35 cellular contexts compared by ENCODE assay signal in genomic region chr2:108219688-108220087, GRCh38. TPM values are rescaled to one million over a fixed set of nuclear protein-coding genes. Genes with fewer than 3 reads are reported as not detected.
"Had no signal": no experiment of that assay in that cellular context is flagged by ENCODE, and none has a peak within 500 bp of the region (broad histone marks: within the 10 kb centered on the region; RNA-seq: fewer than 3 reads in every experiment).

No MANE protein-coding gene starts in this region.

- FAIRE-seq: colon, endothelial cell of umbilical vein, islet of Langerhans, TTC549 had no signal

- H3K9me3 ChIP-seq: gastrocnemius medialis had no signal

- ATAC-seq: activated CD4-positive, alpha-beta T cell treated with anti-CD3 and anti-CD28 coated beads for 36 hours; activated T-cell treated with anti-CD3 and anti-CD28 coated beads, Interleukin-2, amount 50 U/mL, for 4 hours; esophagus mucosa; gastrocnemius medialis; heart left ventricle; left colon; naive thymus-derived CD4-positive, alpha-beta T cell; stimulated activated naive CD8-positive, alpha-beta T cell treated with anti-CD3 and anti-CD28 coated beads, Interleukin-15, Interleukin-2, amounts not matched to agents 100 U/mL and 50 U/mL, for 24 hours; WTC11 had no signal

- H3K36me3 ChIP-seq: adrenal gland, ascending aorta, gastrocnemius medialis, heart left ventricle, upper lobe of left lung had no signal

- H3K4me1 ChIP-seq: adrenal gland, gastrocnemius medialis had no signal

- H3K4me3 Mint-ChIP-seq: activated CD4-positive, alpha-beta T cell treated with anti-CD3 and anti-CD28 coated beads for 36 hours; activated naive CD8-positive, alpha-beta T cell; activated T-cell treated with anti-CD3 and anti-CD28 coated beads, Interleukin-2, amount 50 U/mL, for 4 hours; central memory CD8-positive, alpha-beta T cell; naive thymus-derived CD4-positive, alpha-beta T cell; neural crest cell; WTC11 had no signal

- H3K4me3 ChIP-seq: adrenal gland, ascending aorta, gastrocnemius medialis, heart left ventricle, upper lobe of left lung had no signal

- H3K27me3 ChIP-seq: adrenal gland, ascending aorta, gastrocnemius medialis, heart left ventricle, upper lobe of left lung had no signal

- DNase-seq: activated CD4-positive, alpha-beta T cell treated with anti-CD3 and anti-CD28 coated beads for 36 hours; activated CD4-positive, alpha-beta T cell treated with anti-CD3 and anti-CD28 coated beads, Interleukin-2, amount 50 U/mL, for 4 hours; activated CD8-positive, alpha-beta memory T cell treated with anti-CD3 and anti-CD28 coated beads for 24 hours; activated CD8-positive, alpha-beta memory T cell treated with anti-CD3 and anti-CD28 coated beads, Interleukin-2, amount 50 U/mL, for 48 hours; activated naive CD4-positive, alpha-beta T cell; activated T-cell treated with anti-CD3 and anti-CD28 coated beads, Interleukin-2, amount 50 U/mL, for 4 hours; adrenal gland; effector memory CD4-positive, alpha-beta T cell; gastrocnemius medialis; heart left ventricle; left colon; naive thymus-derived CD4-positive, alpha-beta T cell; occipital lobe; retina; stimulated activated CD4-positive, alpha-beta T cell treated with anti-CD3 and anti-CD28 coated beads, Interleukin-4, amount 100 ng/mL, for 24 hours; stimulated activated naive CD8-positive, alpha-beta T cell treated with anti-CD3 and anti-CD28 coated beads, Interleukin-15, Interleukin-2, amounts not matched to agents 100 U/mL and 50 U/mL, for 24 hours; T-helper 1 cell; upper lobe of left lung had no signal

- H3K4me1 Mint-ChIP-seq: activated CD4-positive, alpha-beta T cell treated with anti-CD3 and anti-CD28 coated beads for 36 hours; central memory CD8-positive, alpha-beta T cell; naive thymus-derived CD4-positive, alpha-beta T cell; neural crest cell; WTC11 had no signal

- H3K27ac Mint-ChIP-seq: activated CD4-positive, alpha-beta T cell treated with anti-CD3 and anti-CD28 coated beads for 36 hours; activated naive CD8-positive, alpha-beta T cell; activated T-helper 2 cell treated with anti-CD3 and anti-CD28 coated beads, Interferon-gamma antibody, Interleukin-2, Interleukin-4, amounts not matched to agents 10 μg/mL and 5 μg/mL and 100 μg/mL, durations not matched to agents 14 hours and 24 hours and 36 hours; naive thymus-derived CD4-positive, alpha-beta T cell; WTC11 had no signal

- H3K27ac ChIP-seq: adrenal gland, ascending aorta, gastrocnemius medialis, upper lobe of left lung had no signal

RNA-seq across cellular contexts. Expression of gene SULT1C3, which starts 20.1 kb away (rescaled TPM):
- total RNA-seq: activated CD4-positive, alpha-beta T cell treated with anti-CD3 and anti-CD28 coated beads for 36 hours; activated T-cell treated with anti-CD3 and anti-CD28 coated beads, Interleukin-2, amount 50 U/mL, for 4 hours; activated T-helper 2 cell treated with anti-CD3 and anti-CD28 coated beads, Interferon-gamma antibody, Interleukin-2, Interleukin-4, amounts not matched to agents 10 μg/mL and 5 μg/mL and 100 μg/mL, durations not matched to agents 14 hours and 24 hours and 36 hours; adrenal gland; ascending aorta; dermis microvascular lymphatic vessel endothelial cell; endothelial cell of umbilical vein; gastrocnemius medialis; heart left ventricle; lower leg skin; mesenteric fat pad; naive thymus-derived CD4-positive, alpha-beta T cell; neural crest cell; occipital lobe; posterior vena cava; subcutaneous adipose tissue; upper lobe of left lung; WTC11 had no signal
- polyA plus RNA-seq: adrenal gland; endothelial cell of umbilical vein; heart left ventricle; naive thymus-derived CD4-positive, alpha-beta T cell; thymus had no signal
